8 cellular contexts compared by ENCODE assay signal in genomic region chr5:69493235-69493925, GRCh38. TPM values are rescaled to one million over a fixed set of nuclear protein-coding genes. Genes with fewer than 3 reads are reported as not detected.
A peak's percentile ranks its signal among the peaks of the same experiment; 100 is the strongest.
DNase-seq lines count a peak whose midpoint lies in the region; ATAC-seq and TF ChIP-seq lines count a peak whose summit lies in the region.

No MANE protein-coding gene starts in this region.

- DNase-seq in AG20443 (ENCODE audit: low spot score) (peak; percentile 60), cerebellum (ENCODE audit: low spot score) (peak; percentile 10), stomach (peak; percentile 53), NCI-H128 (lab: John Stamatoyannopoulos, UW; ENCODE audit: unreplicated experiment) (no peak)

- H3K4me3 ChIP-seq in OCI-LY3 (ENCODE audit: low read length) (peak overlapping the region; percentile 73), liver (ENCODE audit: low read depth in 1 of 3, low read length in 3 of 3) (peak overlapping the region; percentile 82 to 92 (median 88)), stomach (peak overlapping the region; percentile 59 to 83 (median 70))

- no peaks in the 10 kb centered on the region for H4K20me1 ChIP-seq in OCI-LY3 (ENCODE audit: insufficient read depth, low read length)

- no peak for TF ChIP-seq CTCF in OCI-LY3 (IDR thresholded peaks at IDR 0.05; ENCODE audit: low read depth, low read length)
- no peak for TF ChIP-seq CTCF in liver (IDR thresholded peaks at IDR 0.05; ENCODE audit: low read depth, low read length, missing input control)
- no peak for TF ChIP-seq CTCF in stomach (IDR thresholded peaks at IDR 0.05)

- H3K9me3 ChIP-seq in OCI-LY3 (ENCODE audit: insufficient read depth, low read length) (no peaks in the 10 kb centered on the region), liver (ENCODE audit: control insufficient read depth in 4 of 4, low read length in 3 of 4) (no peaks in the 10 kb centered on the region), stomach (no peaks in the 10 kb centered on the region)

- no peaks in the 10 kb centered on the region for H3K79me2 ChIP-seq in OCI-LY3 (ENCODE audit: low read length)

- TF ChIP-seq RAD21 in liver (IDR thresholded peaks at IDR 0.05), result peak in 1 of 2 donors; percentile 12

- peak overlapping the region; percentile 59 for H3K4me2 ChIP-seq in OCI-LY3 (ENCODE audit: low read length)

- under 1% methylated on average over 64 of the region's 64 CpGs for WGBS in liver
- WGBS in stomach, 5 donors, result 0 to 5% (median 1%) methylated on average over 36 to 64 of the region's 64 CpGs

- no peaks in the 10 kb centered on the region for H3K27me3 ChIP-seq in OCI-LY3 (ENCODE audit: low read depth, low read length)
- no peaks in the 10 kb centered on the region for H3K27me3 ChIP-seq in liver (ENCODE audit: control insufficient read depth in 4 of 4, insufficient read depth in 4 of 4, low read length in 3 of 4)
- H3K27me3 ChIP-seq in stomach, result peaks cover 0 to 54% (median 11%) of the 10 kb centered on the region in 3 donors

- H3K27ac ChIP-seq in OCI-LY3 (ENCODE audit: low read length) (no peak overlapping the region), liver (ENCODE audit: low read depth in 1 of 2, low read length in 2 of 2) (peak overlapping the region; percentile 95 to 100), stomach (peak overlapping the region; percentile 90 to 100 (median 93))

- TF ChIP-seq EP300 in stomach (IDR thresholded peaks at IDR 0.05), result no peak

- TF ChIP-seq POLR2A in stomach (IDR thresholded peaks at IDR 0.05), result no peak

- H3K36me3 ChIP-seq in OCI-LY3 (replicated peaks; ENCODE audit: low read depth, low read length), result no peaks in the 10 kb centered on the region
- H3K36me3 ChIP-seq in liver (ENCODE audit: control insufficient read depth in 4 of 4, insufficient read depth in 3 of 4, low read depth in 1 of 4, low read length in 3 of 4), result no peaks in the 10 kb centered on the region
- no peaks in the 10 kb centered on the region for H3K36me3 ChIP-seq in stomach

- no peak overlapping the region for H2AFZ ChIP-seq in OCI-LY3 (ENCODE audit: low read depth, low read length)

- intact Hi-C loops in stomach (cut with DNase I; ENCODE audit: low total_unique reads), result no loop called here

- H3K9ac ChIP-seq in OCI-LY3 (ENCODE audit: low read length), result no peak overlapping the region
- H3K9ac ChIP-seq in liver (ENCODE audit: low read depth in 1 of 2, low read length in 2 of 2), result peak overlapping the region; percentile 69 to 75

- ATAC-seq in GM18502 (IDR thresholded peaks at IDR 0.05; ENCODE audit: poor library complexity, unreplicated experiment) (peak; percentile 42), HG03039 (IDR thresholded peaks at IDR 0.05; ENCODE audit: unreplicated experiment) (no peak)

- H3K4me1 ChIP-seq in OCI-LY3 (ENCODE audit: low read length) (no peaks in the 10 kb centered on the region), liver (ENCODE audit: control insufficient read depth in 4 of 4, insufficient read depth in 4 of 4, low read length in 3 of 4) (peaks cover 4 to 47% (median 31%) of the 10 kb centered on the region in 4 donors), stomach (peaks cover 27 to 59% (median 39%) of the 10 kb centered on the region in 4 donors)

TF ChIP-seq in liver, 16 proteins besides CTCF, POLR2A, EP300 and RAD21:
- TF ChIP-seq FOXA2 (IDR thresholded peaks at IDR 0.05) (no peak), HNF4G (IDR thresholded peaks at IDR 0.05) (no peak), YY1 (IDR thresholded peaks at IDR 0.05) (peak; percentile 52), HNF4A (conservative IDR thresholded peaks at IDR 0.05) (peak in 1 of 2 donors; percentile 9), RXRA (IDR thresholded peaks at IDR 0.05) (no peak), ATF3 (IDR thresholded peaks at IDR 0.05) (no peak), ZBTB33 (IDR thresholded peaks at IDR 0.05) (no peak), REST (IDR thresholded peaks at IDR 0.05) (peak; percentile 8), TAF1 (conservative IDR thresholded peaks at IDR 0.05) (no peak)

RNA-seq across cellular contexts. Expression of gene OCLN, which starts 0.8 kb away (rescaled TPM):
- total RNA-seq in cerebellum (7.6 TPM), liver (10 to 100 TPM; 25.9 to 53.9 TPM), stomach (10 to 100 TPM; 17.5 to 81.9 (median 52.3) TPM)
- polyA plus RNA-seq in liver (10 to 100 TPM in 1 of 2 donors, 1 to 10 TPM in 1; 9.9 to 12.2 TPM), stomach (10 to 100 TPM in 1 of 3 donors, 1 to 10 TPM in 2; 4.4 to 12.5 (median 7.3) TPM)
